In genomic region chr2:177164584-177165052, GRCh38 we compare ENCODE assay signal across 8 cellular contexts. TPM values are rescaled to one million over a fixed set of nuclear protein-coding genes. Genes with fewer than 3 reads are reported as not detected.
DNase-seq lines count a peak whose midpoint lies in the region; ATAC-seq, FAIRE-seq and TF ChIP-seq lines count a peak whose summit lies in the region.

No MANE protein-coding gene starts in this region.

- DNase-seq in AG04449 (ENCODE audit: low read depth, low spot score) (no peak), NCI-H460 (ENCODE audit: extremely low read depth, low read depth) (peak; percentile 86), HepG2 (ENCODE audit: low spot score) (peak; percentile 82)
- peak; percentile 89 for DNase-seq in activated CD4-positive, alpha-beta T cell treated with anti-CD3 and anti-CD28 coated beads for 36 hours
- peak; percentile 69 for DNase-seq in stimulated activated CD4-positive, alpha-beta T cell treated with anti-CD3 and anti-CD28 coated beads, Interleukin-2, amount 100 ng/mL, for 4 hours (ENCODE audit: low read depth)

- peak overlapping the region; percentile 98 for H2AFZ ChIP-seq in HepG2 (ENCODE audit: low read length)

- no peak overlapping the region for H3K4me3 Mint-ChIP-seq in activated CD4-positive, alpha-beta T cell treated with anti-CD3 and anti-CD28 coated beads for 36 hours

- POLR2A ChIA-PET in AG04449 (lab: Yijun Ruan, JAX) = interaction anchor here (0.6 to 2.9 kb wide), 3 partner anchors 50 to 99 kb away, joined by 4 to 19 read pairs (median 6); partner anchors contain the start of gene NFE2L2
- POLR2A ChIA-PET in activated CD4-positive, alpha-beta T cell treated with anti-CD3 and anti-CD28 coated beads for 36 hours (lab: Charles Lee) = interaction anchor here (0.6 to 2.9 kb wide), 6 partner anchors 47 to 116 kb away, joined by 3 to 24 read pairs (median 4); partner anchors contain the start of genes HNRNPA3 and NFE2L2
- POLR2A ChIA-PET in HepG2 (lab: Yijun Ruan, JAX) = interaction anchor here (0.8 to 4.5 kb wide), 16 partner anchors 23 to 229 kb away, joined by 3 to 81 read pairs (median 5); partner anchors contain the start of genes HNRNPA3 and NFE2L2

- WGBS in HepG2 (ENCODE audit: low lambda C conversion rate) = 5% methylated on average over 13 of the region's 13 CpGs

- peak; percentile 85 for FAIRE-seq in colon (lab: Jason Lieb, UNC)
- no peak for FAIRE-seq in HepG2 (lab: Jason Lieb, UNC)

- peak; percentile 98 for TF ChIP-seq RAD21 in HepG2 (CRISPR knock-in tag; IDR thresholded peaks at IDR 0.05)

- peaks cover 12% of the 10 kb centered on the region for H3K79me2 ChIP-seq in HepG2 (ENCODE audit: insufficient read depth, low read length)

- in situ Hi-C loops in HepG2 (cut with HindIII; ENCODE audit: extremely low pct_ligation_motif_present, low pct_unique_long_range_greater_than_20kb) = loop anchor here (5.0 to 10.0 kb wide), 5 partner anchors 48 to 560 kb away; partner anchors contain the start of genes HNRNPA3 and NFE2L2

- TF ChIP-seq EP300 in HepG2 (IDR thresholded peaks at IDR 0.05; ENCODE audit: low read depth in 2 of 2, low read length in 2 of 2) (peak; percentile 54 to 55; a peak in 3 of 4 replicates), HepG2 (CRISPR knock-in tag; IDR thresholded peaks at IDR 0.05; ENCODE audit: borderline replicate concordance) (peak; percentile 57; the same call in 1 of the 2 replicates)

- H3K4me1 Mint-ChIP-seq in activated CD4-positive, alpha-beta T cell treated with anti-CD3 and anti-CD28 coated beads for 36 hours = peaks cover 24% of the 10 kb centered on the region

- H3K4me2 ChIP-seq in HepG2 (ENCODE audit: low read depth, low read length) = peak overlapping the region; percentile 77

- no peaks in the 10 kb centered on the region for H3K9me3 ChIP-seq in HepG2 (ENCODE audit: low read length)

- H3K36me3 ChIP-seq in HepG2 (replicated peaks in 1 of 2; ENCODE audit: control insufficient read depth in 1 of 2, insufficient read depth in 2 of 2, low read length in 2 of 2) = no peaks in the 10 kb centered on the region

- peaks cover 0 to 4% of the 10 kb centered on the region in 2 experiments; a peak in 1 of 5 replicates for H3K27me3 ChIP-seq in HepG2 (ENCODE audit: control insufficient read depth in 1 of 2, insufficient read depth in 2 of 2, low read length in 2 of 2)

- peaks cover 65% of the 10 kb centered on the region for H3K4me1 ChIP-seq in HepG2 (ENCODE audit: insufficient read depth, low read length)

- no TSS peak for BruUV-seq in HepG2 (replicated peaks; lab: Mats Ljungman, UMichigan)

- no peak overlapping the region for H3K27ac Mint-ChIP-seq in activated CD4-positive, alpha-beta T cell treated with anti-CD3 and anti-CD28 coated beads for 36 hours

- CTCF ChIA-PET in AG04449 (lab: Yijun Ruan, JAX) (interaction anchor here (0.6 to 7.9 kb wide), 72 partner anchors 8 to 1050 kb away, joined by 3 to 202 read pairs (median 4); partner anchors contain the start of genes HOXD9 and NFE2L2), HepG2 (lab: Yijun Ruan, JAX; ENCODE audit: low intra/inter-chr PET ratio, low total read pairs) (interaction anchor here (0.6 to 5.1 kb wide), 7 partner anchors 9 to 169 kb away, joined by 3 to 47 read pairs (median 8); no protein-coding TSS in a partner anchor)
- CTCF ChIA-PET in activated CD4-positive, alpha-beta T cell treated with anti-CD3 and anti-CD28 coated beads for 36 hours (lab: Charles Lee) = interaction anchor here (0.6 to 5.8 kb wide), 78 partner anchors 8 to 1003 kb away, joined by 3 to 98 read pairs (median 5); partner anchors contain the start of genes AGPS, HNRNPA3 and NFE2L2

- peak overlapping the region; percentile 68 for H3K9ac ChIP-seq in HepG2 (ENCODE audit: insufficient read depth, low read depth, low read length)

- H4K20me1 ChIP-seq in HepG2 (ENCODE audit: insufficient read depth, low read length) = no peaks in the 10 kb centered on the region

- TF ChIP-seq CTCF in AG04449 (IDR thresholded peaks at IDR 0.05; ENCODE audit: insufficient read depth, low read length, missing control alignments) = peak; percentile 98
- TF ChIP-seq CTCF in HepG2 (CRISPR knock-in tag; IDR thresholded peaks at IDR 0.05) = peak; percentile 99

- intact Hi-C loops in activated CD4-positive, alpha-beta T cell treated with anti-CD3 and anti-CD28 coated beads for 36 hours (cut with DNase I, micrococcal nuclease) = loop anchor here (1.0 to 2.0 kb wide), 9 partner anchors 48 to 598 kb away; partner anchors contain the start of gene HNRNPA3 (in 1 of the 2)
- intact Hi-C loops in HepG2 (cut with micrococcal nuclease; ENCODE audit: unreplicated experiment) = loop anchor here (1.0 to 5.0 kb wide), 7 partner anchors 48 to 558 kb away; partner anchors contain the start of gene HNRNPA3

- H3K36me3 Mint-ChIP-seq in activated CD4-positive, alpha-beta T cell treated with anti-CD3 and anti-CD28 coated beads for 36 hours (ENCODE audit: low read depth) = no peaks in the 10 kb centered on the region

- peak; percentile 62 for ATAC-seq in GM18868 (IDR thresholded peaks at IDR 0.05; ENCODE audit: unreplicated experiment)
- ATAC-seq in HG03175 (IDR thresholded peaks at IDR 0.05; ENCODE audit: unreplicated experiment) = peak; percentile 55
- peak; percentile 68 for ATAC-seq in activated CD4-positive, alpha-beta T cell treated with anti-CD3 and anti-CD28 coated beads for 36 hours
- peak; percentile 52 for ATAC-seq in HepG2

- H3K4me3 ChIP-seq in AG04449 (ENCODE audit: low read depth, low read length) (peak overlapping the region; percentile 44), HepG2 (replicated peaks in 1 of 3; ENCODE audit: insufficient read depth in 1 of 3, low read depth in 2 of 3, low read length in 3 of 3) (peak overlapping the region; percentile 29 to 52 (median 52); a peak in 5 of 6 replicates)

- H3K27me3 Mint-ChIP-seq in activated CD4-positive, alpha-beta T cell treated with anti-CD3 and anti-CD28 coated beads for 36 hours = no peaks in the 10 kb centered on the region

- H3K27ac ChIP-seq in HepG2 (ENCODE audit: extremely low read length, insufficient read depth, low read length) = peak overlapping the region; percentile 81

- TF ChIP-seq POLR2A in HepG2 (IDR thresholded peaks at IDR 0.05; ENCODE audit: insufficient read depth in 1 of 2, low read depth in 2 of 2, low read length in 2 of 2) = no peak

- no peaks in the 10 kb centered on the region for H3K9me3 Mint-ChIP-seq in activated CD4-positive, alpha-beta T cell treated with anti-CD3 and anti-CD28 coated beads for 36 hours (ENCODE audit: low read depth)

TF ChIP-seq in HepG2, 621 proteins besides CTCF, POLR2A, EP300 and RAD21 (continues in another document):
- TF ChIP-seq SRSF4 (IDR thresholded peaks at IDR 0.05; ENCODE audit: low read depth, low read length, poor library complexity, severe bottlenecking) (no peak), HNRNPLL (IDR thresholded peaks at IDR 0.05; ENCODE audit: low read depth, low read length, poor library complexity, severe bottlenecking) (no peak), ZNF564 (CRISPR knock-in tag; IDR thresholded peaks at IDR 0.05) (no peak), ZC3H13 (CRISPR knock-in tag; IDR thresholded peaks at IDR 0.05) (no peak), FOXC1 (CRISPR knock-in tag; IDR thresholded peaks at IDR 0.05; ENCODE audit: borderline replicate concordance) (no peak)

RNA-seq across cellular contexts. Expression of gene HNRNPA3, which starts 48.0 kb away (rescaled TPM):
- total RNA-seq in NCI-H460 (2014; rRNA removed; shearing (Covaris generic)) = 52.9 and 65.7 TPM in 2 replicates
- polyA plus RNA-seq in NCI-H460 (2014; cell fraction: nucleus; rRNA removed) = 70.1 and 76.2 TPM in 2 replicates
- total RNA-seq in activated CD4-positive, alpha-beta T cell treated with anti-CD3 and anti-CD28 coated beads for 36 hours = 100 to 1,000 TPM; 200 to 290 TPM
- 97.7 and 164 TPM in 2 replicates for total RNA-seq in HepG2 (2016; rRNA removed; fragmentation: Illumina TruSeq; extraction: Trizol)
- 14.2 and 15.3 TPM in 2 replicates for total RNA-seq in HepG2 (2016; cell fraction: cytosol; rRNA removed; fragmentation: Illumina TruSeq; extraction: Trizol; ENCODE audit: low read depth)
- total RNA-seq in HepG2 (2016; cell fraction: insoluble cytoplasmic fraction; rRNA removed; fragmentation: Illumina TruSeq; extraction: Trizol) = 105 and 171 TPM in 2 replicates
- total RNA-seq in HepG2 (2016; cell fraction: membrane; rRNA removed; fragmentation: Illumina TruSeq; extraction: Trizol) = 84.7 and 87.9 TPM in 2 replicates
- 152 and 163 TPM in 2 replicates for total RNA-seq in HepG2 (2016; cell fraction: nucleus; rRNA removed; fragmentation: Illumina TruSeq; extraction: Trizol)
- polyA plus RNA-seq in HepG2 (2011; rRNA removed) = 52.3 and 73.3 TPM in 2 replicates
- polyA plus RNA-seq in HepG2 (2011; cell fraction: cytosol; rRNA removed) = 28.9 and 35.7 TPM in 2 replicates
- polyA plus RNA-seq in HepG2 (2011; cell fraction: nucleus; rRNA removed) = 80.5 and 102 TPM in 2 replicates
- 166 and 486 TPM in 2 replicates for polyA plus RNA-seq in HepG2 (2012)
- 36.5 and 45.0 TPM in 2 replicates for polyA plus RNA-seq in HepG2 (2016; cell fraction: cytosol; fragmentation: Illumina TruSeq; extraction: Trizol; ENCODE audit: low read depth)
- polyA plus RNA-seq in HepG2 (2016; cell fraction: insoluble cytoplasmic fraction; fragmentation: Illumina TruSeq; extraction: Trizol; ENCODE audit: low read depth) = 1,088 and 1,120 TPM in 2 replicates
- polyA plus RNA-seq in HepG2 (2016; cell fraction: membrane; fragmentation: Illumina TruSeq; extraction: Trizol; ENCODE audit: low read depth) = 139 and 151 TPM in 2 replicates
- polyA plus RNA-seq in HepG2 (2016; cell fraction: nucleus; fragmentation: Illumina TruSeq; extraction: Trizol; ENCODE audit: insufficient read depth, low read depth) = 525 and 575 TPM in 2 replicates
- 11.2 and 12.3 TPM in 2 replicates for polyA minus RNA-seq in HepG2 (2011; rRNA and poly(A)+ RNA removed; ENCODE audit: low replicate concordance)
- 34.8 and 38.9 TPM in 2 replicates for polyA minus RNA-seq in HepG2 (2011; cell fraction: cytosol; rRNA and poly(A)+ RNA removed)
- 205 and 222 TPM in 2 replicates for polyA minus RNA-seq in HepG2 (2011; cell fraction: nucleus; rRNA and poly(A)+ RNA removed)
